Comparison of ENCODE assay signal across 8 cellular contexts in the genomic region with DNA sequence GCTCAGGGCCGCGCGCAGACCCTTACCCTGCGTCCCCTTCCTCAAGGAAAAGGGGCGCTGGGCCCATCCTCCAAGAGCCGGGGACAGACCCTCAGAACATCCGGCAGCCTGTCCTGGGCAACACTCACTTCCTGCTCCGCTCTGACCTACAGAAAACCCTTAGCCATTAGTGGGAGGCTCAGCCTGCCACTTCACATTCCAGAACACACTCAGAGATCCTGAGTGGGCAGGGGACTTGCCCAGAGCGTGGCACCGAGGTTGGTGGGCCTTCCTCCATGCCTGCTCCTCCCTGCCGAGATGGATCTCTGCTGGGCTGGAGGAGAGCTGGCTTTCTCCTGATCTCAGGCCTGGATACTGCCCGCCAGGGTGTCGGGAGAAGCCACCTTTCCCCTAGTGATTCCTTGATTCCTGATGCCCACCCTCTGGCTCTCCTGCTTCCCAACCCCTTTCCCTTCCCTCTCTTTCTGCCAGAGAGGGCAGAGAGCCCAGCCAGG. TPM values are rescaled to one million over a fixed set of nuclear protein-coding genes. Genes with fewer than 3 reads are reported as not detected.
A peak's percentile ranks its signal among the peaks of the same experiment; 100 is the strongest.
DNase-seq lines count a peak whose midpoint lies in the region; ATAC-seq and TF ChIP-seq lines count a peak whose summit lies in the region.

No MANE protein-coding gene starts in this region.

- peak overlapping the region; percentile 41 to 96 (median 85) for H3K27ac ChIP-seq in heart left ventricle

- H3K9me3 ChIP-seq in heart left ventricle, result no peaks in the 10 kb centered on the region

- intact Hi-C loops in heart left ventricle (cut with DNase I), result loop anchor here in 4 of 10 donors (2.0 to 10.0 kb wide), 3 partner anchors 15 to 379 kb away; partner anchors contain the start of gene SLC43A2 (in 2 of the 4)

- no peaks in the 10 kb centered on the region for H3K27me3 ChIP-seq in heart left ventricle

- ATAC-seq in heart left ventricle (peak in 3 of 4 donors; percentile 2 to 5 (median 2)), HG02623 (IDR thresholded peaks at IDR 0.05; ENCODE audit: unreplicated experiment) (no peak), HG02840 (IDR thresholded peaks at IDR 0.05; ENCODE audit: low FRiP score, unreplicated experiment) (no peak)

- peaks cover 0 to 71% (median 47%) of the 10 kb centered on the region in 12 donors for H3K4me1 ChIP-seq in heart left ventricle

- TF ChIP-seq CTCF in heart left ventricle (IDR thresholded peaks at IDR 0.05), result no peak

- WGBS in heart left ventricle, 4 donors, result 19 to 33% (median 20%) methylated on average over 10 to 13 of the region's 13 CpGs

- H3K36me3 ChIP-seq in heart left ventricle, result peaks cover 0 to 23% (median 13%) of the 10 kb centered on the region in 9 donors

- TF ChIP-seq POLR2A in heart left ventricle (IDR thresholded peaks at IDR 0.05), result no peak

- H3K4me3 ChIP-seq in heart left ventricle, result peak overlapping the region; percentile 15 to 73 (median 57)

- DNase-seq in ELR (ENCODE audit: low read depth), result peak; percentile 56
- peak; percentile 46 for DNase-seq in SW480 (ENCODE audit: low spot score)
- DNase-seq in heart left ventricle, result peak in 2 of 5 donors; percentile 32 to 55
- peak; percentile 28 for DNase-seq in retina
- DNase-seq in nucleus accumbens (lab: John Stamatoyannopoulos, UW), result no peak
- DNase-seq in activated gamma-delta T cell (lab: John Stamatoyannopoulos, UW), result no peak

RNA-seq across cellular contexts. Expression of gene SCARF1, which starts 1.5 kb away (rescaled TPM):
- total RNA-seq in heart left ventricle, result 10 to 100 TPM in 7 of 9 donors, 1 to 10 TPM in 2; 7.4 to 25.9 (median 12.9) TPM
- 1 to 10 TPM; 9.0 to 9.1 TPM for polyA plus RNA-seq in heart left ventricle

RNA-seq across cellular contexts. Expression of gene RILP, which starts 5.6 kb away (rescaled TPM):
- total RNA-seq in heart left ventricle, result 100 to 1,000 TPM in 2 of 9 donors, 10 to 100 TPM in 7; 41.9 to 130 (median 60.1) TPM
- 100 to 1,000 TPM in 1 of 2 donors, 10 to 100 TPM in 1; 37.6 to 124 TPM for polyA plus RNA-seq in heart left ventricle

RNA-seq across cellular contexts. Expression of gene SLC43A2, which starts 15.4 kb away (rescaled TPM):
- total RNA-seq in heart left ventricle, result 10 to 100 TPM in 3 of 9 donors, 1 to 10 TPM in 6; 4.1 to 29.1 (median 7.1) TPM
- 1 to 10 TPM; 1.4 to 6.8 TPM for polyA plus RNA-seq in heart left ventricle

RNA-seq across cellular contexts. Expression of gene PRPF8, which starts 40.6 kb away (rescaled TPM):
- 100 to 1,000 TPM; 119 to 195 (median 174) TPM for total RNA-seq in heart left ventricle
- polyA plus RNA-seq in heart left ventricle, result 10 to 100 TPM; 70.1 to 98.1 TPM

Comparison
In these comparisons a context has a peak if more than half of its experiments do, and no peak if none do; other contexts are left out.
1. DNase-seq: peak in ELR (single experiment), SW480 (single experiment) and retina (single experiment); none in nucleus accumbens (0 of 56) and activated gamma-delta T cell (single experiment).
2. ATAC-seq: peak in heart left ventricle (3 of 4); none in HG02623 (single experiment) and HG02840 (single experiment).